ENCODE assay signal across 1 cellular context in genomic region chr9:93119953-93120845, GRCh38.
TF ChIP-seq lines count a peak whose summit lies in the region.

No MANE protein-coding gene starts in this region.

TF ChIP-seq in K562, 482 proteins besides CTCF, POLR2A, EP300 and RAD21 (continued from another document and continues in another):
- no peak for TF ChIP-seq STAT6 (CRISPR knock-in tag; IDR thresholded peaks at IDR 0.05)
- TF ChIP-seq MXD1 (CRISPR knock-in tag; IDR thresholded peaks at IDR 0.05; ENCODE audit: borderline replicate concordance, poor library complexity, severe bottlenecking) = no peak
- TF ChIP-seq ZNF316 (IDR thresholded peaks at IDR 0.05) = no peak
- no peak for TF ChIP-seq FOXJ3 (CRISPR knock-in tag; IDR thresholded peaks at IDR 0.05)
- no peak for TF ChIP-seq REST (CRISPR knock-in tag; IDR thresholded peaks at IDR 0.05; ENCODE audit: low read depth)
- no peak for TF ChIP-seq ZNF431 (CRISPR knock-in tag; IDR thresholded peaks at IDR 0.05)
- no peak for TF ChIP-seq ATF1 (CRISPR knock-in tag; IDR thresholded peaks at IDR 0.05)
- no peak for TF ChIP-seq ATF1 (tag; IDR thresholded peaks at IDR 0.05)
- TF ChIP-seq ATF6 (CRISPR knock-in tag; IDR thresholded peaks at IDR 0.05) = no peak
- no peak for TF ChIP-seq FIP1L1 (IDR thresholded peaks at IDR 0.05; ENCODE audit: low read depth, low read length, poor library complexity, severe bottlenecking)
- no peak for TF ChIP-seq ARID3A (IDR thresholded peaks at IDR 0.05; ENCODE audit: borderline replicate concordance, low read depth, low read length)
- TF ChIP-seq FOXP4 (CRISPR knock-in tag; IDR thresholded peaks at IDR 0.05; ENCODE audit: borderline replicate concordance) = no peak
- TF ChIP-seq JUNB (CRISPR knock-in tag; conservative IDR thresholded peaks at IDR 0.05) = no peak
- TF ChIP-seq ZNF124 (CRISPR knock-in tag; IDR thresholded peaks at IDR 0.05) = no peak
- TF ChIP-seq ELK1 (CRISPR knock-in tag; IDR thresholded peaks at IDR 0.05) = no peak
- TF ChIP-seq WHSC1 (IDR thresholded peaks at IDR 0.05; ENCODE audit: low read length) = no peak
- no peak for TF ChIP-seq ZFX (CRISPR knock-in tag; IDR thresholded peaks at IDR 0.05)
- no peak for TF ChIP-seq CHD1 (IDR thresholded peaks at IDR 0.05; ENCODE audit: low read length)
- no peak for TF ChIP-seq SRSF7 (optimal IDR thresholded peaks at IDR 0.05; ENCODE audit: low read depth, low read length)
- peak; percentile 2; the same call in 1 of the 2 replicates for TF ChIP-seq USF1 (CRISPR knock-in tag; IDR thresholded peaks at IDR 0.05)
- no peak for TF ChIP-seq MCM2 (IDR thresholded peaks at IDR 0.05; ENCODE audit: low read depth)
- no peak for TF ChIP-seq COPS2 (conservative IDR thresholded peaks at IDR 0.05)
- peak; percentile 75 for TF ChIP-seq RBFOX2 (IDR thresholded peaks at IDR 0.05; ENCODE audit: low read depth, low read length)
- no peak for TF ChIP-seq LARP7 (IDR thresholded peaks at IDR 0.05)
- TF ChIP-seq CEBPB (tag; IDR thresholded peaks at IDR 0.05) = peak; percentile 91
- no peak for TF ChIP-seq STAT5A (IDR thresholded peaks at IDR 0.05; ENCODE audit: borderline replicate concordance, low read length)
- TF ChIP-seq POLR2B (IDR thresholded peaks at IDR 0.05; ENCODE audit: low read depth, partially characterized antibody) = no peak
- peak; percentile 61 to 67 for TF ChIP-seq E2F6 (IDR thresholded peaks at IDR 0.05; ENCODE audit: borderline replicate concordance in 1 of 2, extremely low read depth in 1 of 2, insufficient read depth in 1 of 2, insufficient read length in 1 of 2, low read depth in 1 of 2, low read length in 1 of 2, poor library complexity in 1 of 2, severe bottlenecking in 1 of 2)
- no peak for TF ChIP-seq MEF2D (tag; conservative IDR thresholded peaks at IDR 0.05; ENCODE audit: low read depth)
- TF ChIP-seq ZNF24 (IDR thresholded peaks at IDR 0.05) = peak; percentile 14; the same call in 1 of the 2 replicates
- TF ChIP-seq PPARD (CRISPR knock-in tag; IDR thresholded peaks at IDR 0.05) = no peak
- no peak for TF ChIP-seq TBL1XR1 (IDR thresholded peaks at IDR 0.05; ENCODE audit: low read length in 2 of 2)
- peak; percentile 88 for TF ChIP-seq L3MBTL2 (IDR thresholded peaks at IDR 0.05)
- TF ChIP-seq JUND (IDR thresholded peaks at IDR 0.05; ENCODE audit: borderline replicate concordance, low read depth, low read length) = peak; percentile 85
- peak; percentile 78; the same call in 2 of the 3 replicates for TF ChIP-seq JUND (tag; IDR thresholded peaks at IDR 0.05; ENCODE audit: borderline replicate concordance, low read depth, low read length)
- TF ChIP-seq ZEB2 (IDR thresholded peaks at IDR 0.05) = no peak
- TF ChIP-seq RBM17 (IDR thresholded peaks at IDR 0.05; ENCODE audit: borderline replicate concordance, low read depth, low read length) = no peak
- peak; percentile 87 for TF ChIP-seq CTBP1 (IDR thresholded peaks at IDR 0.05; ENCODE audit: borderline replicate concordance)
- TF ChIP-seq POLR3G (IDR thresholded peaks at IDR 0.05; ENCODE audit: extremely low read depth, insufficient read length, insufficient replicate concordance) = no peak
- TF ChIP-seq ZNF655 (CRISPR knock-in tag; IDR thresholded peaks at IDR 0.05) = no peak
- no peak for TF ChIP-seq FOS (IDR thresholded peaks at IDR 0.05; ENCODE audit: extremely low read depth, insufficient read length)
- no peak for TF ChIP-seq ZBTB1 (CRISPR knock-in tag; IDR thresholded peaks at IDR 0.05; ENCODE audit: borderline replicate concordance, low read depth)
- no peak for TF ChIP-seq ZNF644 (tag; IDR thresholded peaks at IDR 0.05; ENCODE audit: low read depth)
